In genomic region chr17:58006924-58007780, GRCh38 we compare ENCODE assay signal across 8 cellular contexts. TPM values are rescaled to one million over a fixed set of nuclear protein-coding genes. Genes with fewer than 3 reads are reported as not detected.
DNase-seq lines count a peak whose midpoint lies in the region; ATAC-seq and TF ChIP-seq lines count a peak whose summit lies in the region.

Gene SRSF1, minus strand, starts transcription at chr17:58007246. Its CDS starts 109 bp downstream, at chr17:58007137.

- H3K27me3 Mint-ChIP-seq in progenitor cell of endocrine pancreas, result no peaks in the 10 kb centered on the region

- intact Hi-C loops in T-helper 1 cell treated with Interleukin-12 subunit alpha and Interleukin-12 subunit beta and Interleukin-4 antibody, amounts not matched to agents 30 ng/mL and 1 ng/mL, for 36 hours (cut with micrococcal nuclease), result loop anchor here (1.0 to 10.0 kb wide), 16 partner anchors 8 to 1174 kb away; partner anchors contain the start of genes AKAP1, C17orf67, DYNLL2 and MKS1
- intact Hi-C loops in left cardiac atrium (cut with DNase I), result loop anchor here (5.0 to 10.0 kb wide), 3 partner anchors 80 to 108 kb away; no protein-coding TSS in a partner anchor

- TF ChIP-seq CTCF in GM13976 (IDR thresholded peaks at IDR 0.05; ENCODE audit: borderline replicate concordance, control extremely low read depth, extremely low read depth, insufficient read depth, missing control alignments) (no peak), progenitor cell of endocrine pancreas (IDR thresholded peaks at IDR 0.05; ENCODE audit: unreplicated experiment) (no peak)

- ATAC-seq in HG02870 (IDR thresholded peaks at IDR 0.05; ENCODE audit: unreplicated experiment) (peak; percentile 85), left cardiac atrium (peak; percentile 96)

- no peaks in the 10 kb centered on the region for H3K9me3 Mint-ChIP-seq in progenitor cell of endocrine pancreas (ENCODE audit: low read depth)

- H3K4me3 Mint-ChIP-seq in progenitor cell of endocrine pancreas (ENCODE audit: low read depth), result peak within 1 kb of the TSS; percentile 99

- H3K4me1 Mint-ChIP-seq in progenitor cell of endocrine pancreas (ENCODE audit: low read depth), result peaks cover 31% of the 10 kb centered on the region

- H3K36me3 Mint-ChIP-seq in progenitor cell of endocrine pancreas (ENCODE audit: insufficient read depth), result peaks cover 27% of the 10 kb centered on the region

- peak; percentile 95 for DNase-seq in GM13976 (ENCODE audit: low spot score)
- peak; percentile 96 for DNase-seq in NCI-H146 treated with DMSO at 0.1 percent for 48 hours (lab: John Stamatoyannopoulos, UW; ENCODE audit: unreplicated experiment)
- DNase-seq in amniotic epithelial cell (ENCODE audit: low read depth), result peak; percentile 97
- peak; percentile 98 for DNase-seq in left cardiac atrium
- DNase-seq in progenitor cell of endocrine pancreas (ENCODE audit: low spot score, unreplicated experiment), result peak; percentile 94
- peak; percentile 97 for DNase-seq in ureter (ENCODE audit: low spot score)

- in situ Hi-C loops in GM13976 (cut with MboI; ENCODE audit: low sequenced_read_pairs, unreplicated experiment), result no loop called here

- peak within 1 kb of the TSS; percentile 100 for H3K27ac Mint-ChIP-seq in progenitor cell of endocrine pancreas

RNA-seq across cellular contexts. Expression of gene SRSF1, which starts in this region (rescaled TPM):
- 357 and 368 TPM in 2 replicates for total RNA-seq in T-helper 1 cell treated with Interleukin-12 subunit alpha and Interleukin-12 subunit beta and Interleukin-4 antibody, amounts not matched to agents 30 ng/mL and 1 ng/mL, for 36 hours
- total RNA-seq in left cardiac atrium, result 100 to 1,000 TPM; 113 to 137 TPM
- 319 and 326 TPM in 2 replicates for total RNA-seq in progenitor cell of endocrine pancreas
- total RNA-seq in ureter, result 205 TPM

Comparison
In these comparisons a context has a peak if more than half of its experiments do, and no peak if none do; other contexts are left out.
1. Peak in every context shown above with its lines: DNase-seq and ATAC-seq.